8 cellular contexts compared by ENCODE assay signal in genomic region chr12:114662512-114663177, GRCh38. TPM values are rescaled to one million over a fixed set of nuclear protein-coding genes. Genes with fewer than 3 reads are reported as not detected.
DNase-seq lines count a peak whose midpoint lies in the region; ATAC-seq, FAIRE-seq and TF ChIP-seq lines count a peak whose summit lies in the region.

No MANE protein-coding gene starts in this region.

- H3K27ac ChIP-seq in uterus: no peak overlapping the region

- no peaks in the 10 kb centered on the region for H3K4me1 ChIP-seq in uterus

- intact Hi-C loops in posterior cingulate gyrus (cut with DNase I) (loop anchor here (1.0 to 10.0 kb wide), 3 partner anchors 502 to 1255 kb away; no protein-coding TSS in a partner anchor), uterus (cut with DNase I; ENCODE audit: low total_unique reads) (loop anchor here (5.0 kb wide), 1 partner anchor 1255 kb away; no protein-coding TSS in a partner anchor)

- H3K9me3 ChIP-seq in uterus: no peaks in the 10 kb centered on the region

- no peaks in the 10 kb centered on the region for H3K36me3 ChIP-seq in uterus

- TF ChIP-seq POLR2A in uterus (IDR thresholded peaks at IDR 0.05): no peak

- no peak for ATAC-seq in HG03442 (IDR thresholded peaks at IDR 0.05; ENCODE audit: unreplicated experiment)

- FAIRE-seq in HTR-8/SVneo (lab: Jason Lieb, UNC): no peak

- peaks cover 0 to 5% of the 10 kb centered on the region in 2 donors for H3K27me3 ChIP-seq in uterus

- DNase-seq in COLO668 (lab: John Stamatoyannopoulos, UW; ENCODE audit: unreplicated experiment) (peak; percentile 71), HTR-8/SVneo (ENCODE audit: insufficient read length, low spot score) (peak; percentile 54), RPMI8226 (peak; percentile 65), germinal center (ENCODE audit: low spot score) (peak; percentile 46), posterior cingulate gyrus (peak; percentile 46 to 96 (median 84)), uterus (peak; percentile 84 to 92)
- peak; percentile 86 for DNase-seq in activated effector memory CD4-positive, alpha-beta T cell treated with anti-CD3 and anti-CD28 coated beads, Interleukin-2, amount 50 U/mL, for 16 hours

- H3K4me3 ChIP-seq in uterus: no peak overlapping the region

- peak; percentile 88 to 95 (median 92) for TF ChIP-seq CTCF in uterus (IDR thresholded peaks at IDR 0.05)

RNA-seq across cellular contexts. Expression of gene TBX3, which starts 21.3 kb away (rescaled TPM):
- total RNA-seq in uterus: 100 to 1,000 TPM in 1 of 4 donors, 10 to 100 TPM in 3; 11.0 to 120 (median 56.3) TPM
